8 cellular contexts compared by ENCODE assay signal in the genomic region with DNA sequence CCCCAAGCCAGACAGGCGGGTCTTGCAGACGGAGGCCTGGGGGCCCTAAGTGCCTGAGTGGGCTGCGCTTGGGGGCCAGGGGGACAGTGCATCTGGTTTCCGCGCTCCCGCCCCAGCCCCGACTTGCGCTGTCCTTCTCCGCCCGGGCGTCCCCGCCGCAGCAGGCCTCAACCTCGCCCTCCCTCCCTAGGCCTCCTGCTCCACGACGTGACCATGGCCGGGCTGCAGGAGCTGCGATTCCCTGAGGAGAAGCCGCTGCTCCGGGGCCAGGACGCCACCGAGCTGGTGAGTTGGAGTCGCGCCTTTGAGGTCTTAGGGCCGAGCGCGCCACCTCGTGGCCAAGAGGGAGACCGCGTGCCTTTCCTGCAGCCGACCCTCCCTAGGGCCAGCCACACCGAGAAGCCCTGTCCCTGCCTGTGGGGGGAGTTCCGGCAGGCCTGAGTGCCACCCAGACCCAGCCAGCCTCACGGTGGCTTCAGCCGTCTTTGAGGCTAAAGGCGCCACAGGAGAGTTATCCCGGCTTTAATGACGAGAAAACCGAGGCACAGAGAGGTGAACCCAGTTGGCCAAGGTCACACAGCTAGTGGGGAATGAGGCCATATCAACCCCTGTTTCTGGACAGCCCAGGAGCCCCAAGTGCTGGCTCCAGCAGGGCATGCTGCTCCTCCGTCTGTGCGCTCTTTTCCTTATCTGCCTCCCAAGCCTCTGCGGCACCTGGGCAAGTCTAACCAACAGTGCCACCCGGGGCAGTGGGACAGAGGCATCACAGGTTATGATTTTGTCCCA. TPM values are rescaled to one million over a fixed set of nuclear protein-coding genes. Genes with fewer than 3 reads are reported as not detected.
DNase-seq lines count a peak whose midpoint lies in the region; ATAC-seq and TF ChIP-seq lines count a peak whose summit lies in the region.

No MANE protein-coding gene starts in this region.

- in situ Hi-C loops in mammary epithelial cell (cut with MboI; ENCODE audit: low sequenced_read_pairs in 2 of 2), result loop anchor here in 1 of 2 donors (25.0 kb wide), 1 partner anchor 475 kb away; the partner anchor contains the start of genes USB1 and ZNF319

- H3K9ac ChIP-seq in mammary epithelial cell (ENCODE audit: insufficient read depth, low read length), result no peak overlapping the region

- no TSS peak for BruUV-seq in mammary epithelial cell (replicated peaks; lab: Mats Ljungman, UMichigan)

- peak overlapping the region; percentile 73 for H2AFZ ChIP-seq in mammary epithelial cell (ENCODE audit: low read depth, low read length)

- H3K9me3 ChIP-seq in mammary epithelial cell (replicated peaks; ENCODE audit: insufficient read depth, low read length), result no peaks in the 10 kb centered on the region

- H3K4me3 Mint-ChIP-seq in activated B cell treated with CpG ODN at 0.5 μM for 24 hours, result no peak overlapping the region

- peaks cover 5% of the 10 kb centered on the region for H3K4me1 ChIP-seq in mammary epithelial cell (ENCODE audit: insufficient read depth, low read length)

- H3K36me3 ChIP-seq in mammary epithelial cell (ENCODE audit: insufficient read depth, low read length), result no peaks in the 10 kb centered on the region

- TF ChIP-seq CTCF in activated B cell treated with CpG ODN at 0.5 μM for 24 hours (IDR thresholded peaks at IDR 0.05), result peak; percentile 76
- peak; percentile 69 to 94 for TF ChIP-seq CTCF in mammary epithelial cell (conservative IDR thresholded peaks at IDR 0.05 in 1 of 2, IDR thresholded peaks at IDR 0.05 in 1 of 2; ENCODE audit: extremely low read depth in 1 of 2, insufficient read depth in 1 of 2, low read depth in 1 of 2, low read length in 2 of 2)

- WGBS in mammary epithelial cell (ENCODE audit: low coverage, missing lambda C conversion rate), result 21% methylated on average over 14 of the region's 43 CpGs

- H3K4me2 ChIP-seq in mammary epithelial cell (ENCODE audit: insufficient read depth, low read depth, low read length), result peak overlapping the region; percentile 92

- H3K27ac Mint-ChIP-seq in activated B cell treated with CpG ODN at 0.5 μM for 24 hours, result no peak overlapping the region

- H3K27me3 Mint-ChIP-seq in activated B cell treated with CpG ODN at 0.5 μM for 24 hours, result peaks cover 3% of the 10 kb centered on the region

- no peaks in the 10 kb centered on the region for H4K20me1 ChIP-seq in mammary epithelial cell (ENCODE audit: insufficient read depth, low read length)

- intact Hi-C loops in activated B cell treated with CpG ODN at 0.5 μM for 24 hours (cut with micrococcal nuclease), result loop anchor here (1.0 to 2.0 kb wide), 5 partner anchors 143 to 589 kb away; no protein-coding TSS in a partner anchor
- intact Hi-C loops in mammary epithelial cell (cut with micrococcal nuclease), result loop anchor here (1.0 to 5.0 kb wide), 4 partner anchors 67 to 910 kb away; no protein-coding TSS in a partner anchor

- dilution Hi-C loops in mammary epithelial cell (cut with HindIII; ENCODE audit: low sequenced_read_pairs), result no loop called here

- H3K9me3 Mint-ChIP-seq in activated B cell treated with CpG ODN at 0.5 μM for 24 hours, result no peaks in the 10 kb centered on the region

- ATAC-seq in HG02588 (IDR thresholded peaks at IDR 0.05; ENCODE audit: unreplicated experiment) (peak; percentile 78), activated B cell treated with CpG ODN at 0.5 μM for 24 hours (ENCODE audit: low read depth) (peak; percentile 89), HG02571 (IDR thresholded peaks at IDR 0.05; ENCODE audit: unreplicated experiment) (no peak)

- POLR2A ChIA-PET in activated B cell treated with CpG ODN at 0.5 μM for 24 hours (lab: Charles Lee), result interaction anchor here (0.9 kb wide), 1 partner anchor 151 kb away, joined by 3 read pairs; no protein-coding TSS in a partner anchor

- H3K79me2 ChIP-seq in mammary epithelial cell (ENCODE audit: insufficient read depth, low read length), result no peaks in the 10 kb centered on the region

- no peaks in the 10 kb centered on the region for H3K36me3 Mint-ChIP-seq in activated B cell treated with CpG ODN at 0.5 μM for 24 hours (ENCODE audit: low read depth)

- CTCF ChIA-PET in activated B cell treated with CpG ODN at 0.5 μM for 24 hours (lab: Charles Lee) (interaction anchor here (0.6 to 6.0 kb wide), 18 partner anchors 12 to 268 kb away, joined by 3 to 156 read pairs (median 4); no protein-coding TSS in a partner anchor), mammary epithelial cell (lab: Charles Lee; ENCODE audit: low non-redundant PET) (interaction anchor here (0.5 to 1.0 kb wide), 3 partner anchors 142 to 151 kb away, joined by 3 to 5 read pairs (median 4); no protein-coding TSS in a partner anchor)

- H3K27ac ChIP-seq in mammary epithelial cell (ENCODE audit: insufficient read depth, low read depth, low read length), result no peak overlapping the region

- DNase-seq in EH (ENCODE audit: low read depth) (peak; percentile 78), NCI-H2107 (lab: John Stamatoyannopoulos, UW) (peak; percentile 71), activated B cell treated with CpG ODN at 0.5 μM for 24 hours (peak; percentile 73), mammary epithelial cell (peak; percentile 51), kidney glomerular epithelial cell (lab: John Stamatoyannopoulos, UW) (peak; percentile 20)
- peak; percentile 38 to 65 (median 62) for DNase-seq in stimulated activated CD4-positive, alpha-beta T cell treated with anti-CD3 and anti-CD28 coated beads, Interleukin-1b, Interleukin-23, amount 100 ng/mL, for 24 hours (ENCODE audit: low read depth in 4 of 4, low spot score in 1 of 4)

- no peaks in the 10 kb centered on the region for H3K27me3 ChIP-seq in mammary epithelial cell (ENCODE audit: insufficient read depth, low read length)

- peak overlapping the region in 2 of 3 experiments; percentile 33 to 40 for H3K4me3 ChIP-seq in mammary epithelial cell (replicated peaks in 1 of 3; ENCODE audit: insufficient read depth in 1 of 3, low read depth in 2 of 3, low read length in 3 of 3)

- no peaks in the 10 kb centered on the region for H3K4me1 Mint-ChIP-seq in activated B cell treated with CpG ODN at 0.5 μM for 24 hours

RNA-seq across cellular contexts. Expression of gene NDRG4, which starts 12.2 kb away (rescaled TPM):
- total RNA-seq in activated B cell treated with CpG ODN at 0.5 μM for 24 hours (1.8 and 2.0 TPM in 2 replicates), mammary epithelial cell (1 to 10 TPM; 3.8 to 5.0 TPM)
- polyA plus RNA-seq in mammary epithelial cell, result 0.44 TPM
- polyA minus RNA-seq in mammary epithelial cell, result not detected

RNA-seq across cellular contexts. Expression of gene SETD6, which starts 27.6 kb away (rescaled TPM):
- total RNA-seq in activated B cell treated with CpG ODN at 0.5 μM for 24 hours (25.6 and 31.1 TPM in 2 replicates), mammary epithelial cell (10 to 100 TPM; 12.5 to 14.4 TPM)
- 10.0 TPM for polyA plus RNA-seq in mammary epithelial cell
- polyA minus RNA-seq in mammary epithelial cell, result 7.2 TPM

Comparison
In these comparisons a context has a peak if more than half of its experiments do, and no peak if none do; other contexts are left out.
1. DNase-seq: peak in every context shown above with its lines; median percentile 78 in EH; 73 in activated B cell treated with CpG ODN at 0.5 μM for 24 hours; 71 in NCI-H2107; 62 in stimulated activated CD4-positive, alpha-beta T cell treated with anti-CD3 and anti-CD28 coated beads, Interleukin-1b, Interleukin-23, amount 100 ng/mL, for 24 hours; 51 in mammary epithelial cell; 20 in kidney glomerular epithelial cell.